In genomic region chr4:845836-846251, GRCh38 we compare ENCODE assay signal across 23 cellular contexts. TPM values are rescaled to one million over a fixed set of nuclear protein-coding genes. Genes with fewer than 3 reads are reported as not detected.
DNase-seq lines count a peak whose midpoint lies in the region; ATAC-seq, FAIRE-seq and TF ChIP-seq lines count a peak whose summit lies in the region.
"Had no signal": no experiment of that assay in that cellular context is flagged by ENCODE, and none has a peak within 500 bp of the region (broad histone marks: within the 10 kb centered on the region; RNA-seq: fewer than 3 reads in every experiment).

No MANE protein-coding gene starts in this region.

- no peak overlapping the region for H2AFZ ChIP-seq in osteoblast (ENCODE audit: low read length)
- H2AFZ ChIP-seq: parathyroid adenoma had no signal

- no peaks in the 10 kb centered on the region for H4K20me1 ChIP-seq in osteoblast (ENCODE audit: insufficient read depth, low read length)

- no peak overlapping the region for H3K4me2 ChIP-seq in osteoblast (ENCODE audit: insufficient read depth, low read length)

- H3K27me3 ChIP-seq in BJ (ENCODE audit: control insufficient read depth, insufficient read depth, low read length): no peaks in the 10 kb centered on the region
- H3K27me3 ChIP-seq in WERI-Rb-1 (ENCODE audit: insufficient read depth, low read depth, severe bottlenecking): no peaks in the 10 kb centered on the region
- H3K27me3 ChIP-seq in osteoblast (ENCODE audit: insufficient read depth, low read length): no peaks in the 10 kb centered on the region
- H3K27me3 ChIP-seq: suprapubic skin had no signal

- POLR2A ChIA-PET in BJ (lab: Charles Lee): no interaction called here

- H3K4me3 ChIP-seq in BJ (ENCODE audit: low read depth, low read length): no peak overlapping the region
- H3K4me3 ChIP-seq in WERI-Rb-1 (ENCODE audit: low read depth, low read length): peak overlapping the region; percentile 30
- H3K4me3 ChIP-seq in fibroblast of the aortic adventitia (ENCODE audit: low read depth, low read length): no peak overlapping the region
- H3K4me3 ChIP-seq in osteoblast (ENCODE audit: insufficient read depth, low read length): no peak overlapping the region
- H3K4me3 ChIP-seq: lower lobe of right lung, suprapubic skin had no signal

- H3K9me3 ChIP-seq in WERI-Rb-1 (ENCODE audit: severe bottlenecking): peaks cover 5% of the 10 kb centered on the region
- no peaks in the 10 kb centered on the region for H3K9me3 ChIP-seq in osteoblast (ENCODE audit: low read depth, low read length)
- H3K9me3 ChIP-seq: lower lobe of right lung, suprapubic skin had no signal

- H3K27ac ChIP-seq in WERI-Rb-1: peak overlapping the region; percentile 92
- H3K27ac ChIP-seq in osteoblast (ENCODE audit: low read depth, low read length): no peak overlapping the region
- H3K27ac ChIP-seq: lower lobe of right lung, parathyroid adenoma, suprapubic skin had no signal

- peaks cover 6% of the 10 kb centered on the region for H3K4me1 ChIP-seq in osteoblast (ENCODE audit: insufficient read depth, low read length)
- H3K4me1 ChIP-seq: lower lobe of right lung, parathyroid adenoma had no signal

- H3K79me2 ChIP-seq in osteoblast (ENCODE audit: insufficient read depth, low read length): no peaks in the 10 kb centered on the region
- H3K79me2 ChIP-seq: parathyroid adenoma had no signal

- TF ChIP-seq POLR2A in GM12892 (IDR thresholded peaks at IDR 0.05; ENCODE audit: low read depth, low read length): no peak

- ATAC-seq in GM19035 (IDR thresholded peaks at IDR 0.05; ENCODE audit: unreplicated experiment): no peak
- ATAC-seq: lower lobe of right lung had no signal

- TF ChIP-seq CTCF in BJ (IDR thresholded peaks at IDR 0.05; ENCODE audit: insufficient read depth, low read depth, low read length): no peak
- TF ChIP-seq CTCF in WERI-Rb-1 (IDR thresholded peaks at IDR 0.05; ENCODE audit: low read depth, low read length): no peak
- no peak for TF ChIP-seq CTCF in fibroblast of the aortic adventitia (IDR thresholded peaks at IDR 0.05; ENCODE audit: insufficient read depth, low read length)
- TF ChIP-seq CTCF in osteoblast (IDR thresholded peaks at IDR 0.05; ENCODE audit: extremely low read depth, low read depth, low read length): no peak
- no peak for TF ChIP-seq CTCF in D721Med (IDR thresholded peaks at IDR 0.05; ENCODE audit: insufficient read depth, missing control alignments)

- DNase-seq in BJ (ENCODE audit: low read depth) (peak; percentile 4), WERI-Rb-1 (peak; percentile 86), fibroblast of the aortic adventitia (ENCODE audit: low read depth) (peak; percentile 36), osteoblast (ENCODE audit: insufficient read length, low spot score, missing footprints) (peak; percentile 94), NCI-H1105 (lab: John Stamatoyannopoulos, UW) (no peak), D721Med (ENCODE audit: insufficient read length, low spot score) (no peak), GM12892 (ENCODE audit: insufficient read length) (no peak)
- DNase-seq: activated CD4-positive, alpha-beta T cell treated with anti-CD3 and anti-CD28 coated beads for 48 hours; activated CD8-positive, alpha-beta memory T cell treated with anti-CD3 and anti-CD28 coated beads, Interleukin-2, amount 50 U/mL, for 4 hours; activated gamma-delta T cell; Kasumi-1; NCI-H1092 treated with DMSO at 0.1 percent for 48 hours; NCI-H2171; NK-92 treated with Interleukin-12 subunit alpha and Interleukin-12 subunit beta, amount 100 ng/mL, for 24 hours; RPMI8226; SW 1271 had no signal

- H3K36me3 ChIP-seq in BJ (ENCODE audit: control insufficient read depth, insufficient read depth, low read length) (peaks cover 8% of the 10 kb centered on the region), WERI-Rb-1 (peaks cover 33% of the 10 kb centered on the region), osteoblast (ENCODE audit: insufficient read depth, low read length) (no peaks in the 10 kb centered on the region)

- FAIRE-seq in D721Med (lab: Jason Lieb, UNC) (no peak), GM12892 (lab: Jason Lieb, UNC) (no peak)
- FAIRE-seq: colon, endometrium, GM12891 had no signal

- CTCF ChIA-PET in BJ (lab: Yijun Ruan, JAX): interaction anchor here (1.5 kb wide), 1 partner anchor 17 kb away, joined by 3 read pairs; no protein-coding TSS in a partner anchor

RNA-seq across cellular contexts. Expression of gene CPLX1, which starts 19.9 kb away (rescaled TPM):
- 0.15 TPM in 1 of 2 replicates, not detected in the other for polyA plus RNA-seq in BJ (2011; rRNA removed)
- polyA minus RNA-seq in BJ (2011; rRNA and poly(A)+ RNA removed): not detected in 2 replicates
- total RNA-seq in fibroblast of the aortic adventitia (ENCODE audit: low replicate concordance): not detected in 2 replicates
- total RNA-seq in osteoblast: not detected in 2 replicates
- not detected for polyA plus RNA-seq in GM12892 (2012; ENCODE audit: missing spikeins)

Comparison
In these comparisons a context has a peak if more than half of its experiments do, and no peak if none do; other contexts are left out.
1. DNase-seq: peak in BJ (single experiment), WERI-Rb-1 (single experiment), fibroblast of the aortic adventitia (single experiment) and osteoblast (single experiment); none in NCI-H1105 (single experiment), D721Med (single experiment) and GM12892 (single experiment).